In genomic region chr20:47346172-47346571, GRCh38 we compare ENCODE assay signal across 1 cellular context.
TF ChIP-seq lines count a peak whose summit lies in the region.

No MANE protein-coding gene starts in this region.

TF ChIP-seq in HepG2, 621 proteins besides CTCF, POLR2A, EP300 and RAD21 (continued from another document and continues in another):
- TF ChIP-seq HOXA7 (CRISPR knock-in tag; IDR thresholded peaks at IDR 0.05), result no peak
- TF ChIP-seq KAT7 (CRISPR knock-in tag; IDR thresholded peaks at IDR 0.05; ENCODE audit: borderline replicate concordance), result no peak
- TF ChIP-seq ZNF879 (CRISPR knock-in tag; IDR thresholded peaks at IDR 0.05), result no peak
- no peak for TF ChIP-seq DRAP1 (CRISPR knock-in tag; IDR thresholded peaks at IDR 0.05)
- TF ChIP-seq ZNF513 (CRISPR knock-in tag; conservative IDR thresholded peaks at IDR 0.05), result no peak
- TF ChIP-seq SIX4 (CRISPR knock-in tag; IDR thresholded peaks at IDR 0.05), result no peak
- TF ChIP-seq RARG (CRISPR knock-in tag; IDR thresholded peaks at IDR 0.05; ENCODE audit: low read depth), result no peak
- TF ChIP-seq ZBTB37 (CRISPR knock-in tag; IDR thresholded peaks at IDR 0.05), result no peak
- TF ChIP-seq ZNF512 (CRISPR knock-in tag; IDR thresholded peaks at IDR 0.05), result no peak
- no peak for TF ChIP-seq E2F5 (CRISPR knock-in tag; conservative IDR thresholded peaks at IDR 0.05)
- no peak for TF ChIP-seq KDM2A (CRISPR knock-in tag; IDR thresholded peaks at IDR 0.05; ENCODE audit: borderline replicate concordance, low read depth)
- peak; percentile 57; the same call in 1 of the 2 replicates for TF ChIP-seq MTA1 (CRISPR knock-in tag; IDR thresholded peaks at IDR 0.05; ENCODE audit: borderline replicate concordance)
- TF ChIP-seq RBM22 (optimal IDR thresholded peaks at IDR 0.05; ENCODE audit: low read length), result peak; percentile 94
- TF ChIP-seq ZNF784 (CRISPR knock-in tag; IDR thresholded peaks at IDR 0.05; ENCODE audit: borderline replicate concordance), result no peak
- no peak for TF ChIP-seq BRD4 (CRISPR knock-in tag; IDR thresholded peaks at IDR 0.05)
- TF ChIP-seq ATF7-NPFF (CRISPR knock-in tag; IDR thresholded peaks at IDR 0.05; ENCODE audit: low read depth), result no peak
- no peak for TF ChIP-seq ZNF703 (CRISPR knock-in tag; IDR thresholded peaks at IDR 0.05; ENCODE audit: borderline replicate concordance)
- no peak for TF ChIP-seq ETV6 (CRISPR knock-in tag; conservative IDR thresholded peaks at IDR 0.05)
- TF ChIP-seq ATF7 (IDR thresholded peaks at IDR 0.05), result no peak
- TF ChIP-seq ATF7 (CRISPR knock-in tag; IDR thresholded peaks at IDR 0.05), result no peak
- TF ChIP-seq U2AF2 (IDR thresholded peaks at IDR 0.05; ENCODE audit: low read depth, low read length), result no peak
- TF ChIP-seq ZBTB10 (CRISPR knock-in tag; IDR thresholded peaks at IDR 0.05; ENCODE audit: borderline replicate concordance), result no peak
- TF ChIP-seq REPIN1 (CRISPR knock-in tag; IDR thresholded peaks at IDR 0.05; ENCODE audit: borderline replicate concordance, low read depth), result no peak
- no peak for TF ChIP-seq ZNF883 (CRISPR knock-in tag; IDR thresholded peaks at IDR 0.05; ENCODE audit: not compliant biosample characterization)
- TF ChIP-seq DMTF1 (CRISPR knock-in tag; IDR thresholded peaks at IDR 0.05), result no peak
- no peak for TF ChIP-seq BCLAF1 (IDR thresholded peaks at IDR 0.05)
- no peak for TF ChIP-seq ZBTB7A (CRISPR knock-in tag; IDR thresholded peaks at IDR 0.05)
- no peak for TF ChIP-seq ZNF253 (CRISPR knock-in tag; IDR thresholded peaks at IDR 0.05; ENCODE audit: borderline replicate concordance)
- TF ChIP-seq DNMT3B (CRISPR knock-in tag; conservative IDR thresholded peaks at IDR 0.05), result no peak
- no peak for TF ChIP-seq REXO4 (CRISPR knock-in tag; IDR thresholded peaks at IDR 0.05; ENCODE audit: borderline replicate concordance)
- TF ChIP-seq ZNF441 (CRISPR knock-in tag; IDR thresholded peaks at IDR 0.05; ENCODE audit: borderline replicate concordance), result no peak
- no peak for TF ChIP-seq BORCS8-MEF2B (CRISPR knock-in tag; IDR thresholded peaks at IDR 0.05)
- TF ChIP-seq AGO2 (optimal IDR thresholded peaks at IDR 0.05; ENCODE audit: low read depth, low read length), result peak; percentile 80
- TF ChIP-seq FOXK2 (IDR thresholded peaks at IDR 0.05), result no peak
- no peak for TF ChIP-seq PCBP1 (IDR thresholded peaks at IDR 0.05; ENCODE audit: borderline replicate concordance, low read depth, low read length)
- TF ChIP-seq IKZF5 (CRISPR knock-in tag; IDR thresholded peaks at IDR 0.05), result no peak
- no peak for TF ChIP-seq ZNF563 (CRISPR knock-in tag; IDR thresholded peaks at IDR 0.05)
- TF ChIP-seq ZNF367 (CRISPR knock-in tag; IDR thresholded peaks at IDR 0.05; ENCODE audit: borderline replicate concordance), result no peak
- TF ChIP-seq HNRNPL (IDR thresholded peaks at IDR 0.05; ENCODE audit: low read depth, low read length), result no peak
- no peak for TF ChIP-seq MTF1 (CRISPR knock-in tag; IDR thresholded peaks at IDR 0.05)
- TF ChIP-seq MXD3 (CRISPR knock-in tag; IDR thresholded peaks at IDR 0.05), result no peak
- TF ChIP-seq SP2 (CRISPR knock-in tag; IDR thresholded peaks at IDR 0.05), result no peak
- peak; percentile 38; the same call in 1 of the 2 replicates for TF ChIP-seq ZBTB20 (CRISPR knock-in tag; IDR thresholded peaks at IDR 0.05; ENCODE audit: borderline replicate concordance, low read depth)
